In the genomic region with DNA sequence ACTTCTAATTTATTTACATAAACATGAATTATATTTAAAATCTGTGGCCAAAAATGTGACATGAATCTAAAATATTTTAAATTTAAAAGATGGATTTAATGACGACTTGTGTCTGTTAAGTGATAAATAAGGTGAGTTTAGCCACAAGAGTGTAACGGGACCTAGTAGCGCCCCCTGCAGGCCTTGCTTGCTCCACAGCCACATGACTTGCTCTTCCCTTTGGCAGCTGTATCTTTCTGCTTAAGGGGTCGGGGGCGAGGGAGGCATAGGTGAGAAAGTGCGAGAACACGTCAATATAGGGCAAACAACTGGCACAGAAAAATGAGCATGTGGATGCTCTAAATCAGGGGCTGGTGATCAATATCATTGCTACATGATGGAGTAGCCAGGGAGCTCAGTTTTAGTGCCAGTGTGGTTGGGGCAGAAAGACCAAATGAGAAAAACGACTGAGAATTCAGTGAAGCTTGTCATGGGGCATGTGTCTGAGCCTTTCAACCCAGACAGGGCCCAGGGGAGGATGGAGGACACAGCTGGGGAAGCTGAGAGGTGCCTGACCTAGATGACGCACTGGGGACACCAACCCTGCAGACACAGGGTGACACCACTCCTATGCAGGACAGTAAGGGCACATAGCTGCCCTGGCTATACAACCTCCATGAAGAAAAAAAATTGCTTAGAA, we compare ENCODE assay signal across 9 cellular contexts. TPM values are rescaled to one million over a fixed set of nuclear protein-coding genes. Genes with fewer than 3 reads are reported as not detected.
DNase-seq lines count a peak whose midpoint lies in the region; ATAC-seq and TF ChIP-seq lines count a peak whose summit lies in the region.
"Had no signal": no experiment of that assay in that cellular context is flagged by ENCODE, and none has a peak within 500 bp of the region (broad histone marks: within the 10 kb centered on the region; RNA-seq: fewer than 3 reads in every experiment).

No MANE protein-coding gene starts in this region.

- H2AFZ ChIP-seq in OCI-LY3 (ENCODE audit: low read depth, low read length), result no peak overlapping the region

- peak; percentile 82 for TF ChIP-seq CTCF in A673 (conservative IDR thresholded peaks at IDR 0.05; ENCODE audit: low read depth, low read length)
- TF ChIP-seq CTCF in GM13977 (IDR thresholded peaks at IDR 0.05; ENCODE audit: extremely low read depth, insufficient read depth, missing control alignments), result peak; percentile 77
- peak; percentile 84 for TF ChIP-seq CTCF in OCI-LY3 (IDR thresholded peaks at IDR 0.05; ENCODE audit: low read depth, low read length)
- TF ChIP-seq CTCF in heart right ventricle (IDR thresholded peaks at IDR 0.05), result peak; percentile 9 to 74 (median 62)

- peaks cover 97% of the 10 kb centered on the region for H3K36me3 Mint-ChIP-seq in activated T-helper 17 cell treated with anti-CD3 and anti-CD28 coated beads, Interleukin-2, amount 50 U/mL, for 72 hours (ENCODE audit: low read depth)

- WGBS in heart right ventricle, 2 donors, result 68 to 69% methylated on average over 9 of the region's 9 CpGs

- no peaks in the 10 kb centered on the region for H3K79me2 ChIP-seq in OCI-LY3 (ENCODE audit: low read length)

- no TSS peak for BruUV-seq in A673 (replicated peaks; lab: Mats Ljungman, UMichigan)

- H3K9me3 Mint-ChIP-seq in activated T-helper 17 cell treated with anti-CD3 and anti-CD28 coated beads, Interleukin-2, amount 50 U/mL, for 72 hours, result no peaks in the 10 kb centered on the region
- H3K9me3 Mint-ChIP-seq: stimulated activated naive CD8-positive, alpha-beta T cell treated with anti-CD3 and anti-CD28 coated beads, Interleukin-15, Interleukin-2, amounts not matched to agents 100 ng/mL and 50 ng/mL, for 24 hours had no signal

- H3K9me3 ChIP-seq in A673 (ENCODE audit: low read depth, low read length, poor library complexity, severe bottlenecking) (no peaks in the 10 kb centered on the region), OCI-LY3 (ENCODE audit: insufficient read depth, low read length) (no peaks in the 10 kb centered on the region), heart right ventricle (no peaks in the 10 kb centered on the region)

- no peak overlapping the region for H3K4me3 Mint-ChIP-seq in activated T-helper 17 cell treated with anti-CD3 and anti-CD28 coated beads, Interleukin-2, amount 50 U/mL, for 72 hours
- H3K4me3 Mint-ChIP-seq: stimulated activated naive CD8-positive, alpha-beta T cell treated with anti-CD3 and anti-CD28 coated beads, Interleukin-15, Interleukin-2, amounts not matched to agents 100 ng/mL and 50 ng/mL, for 24 hours had no signal

- no peaks in the 10 kb centered on the region for H3K4me1 ChIP-seq in A673 (ENCODE audit: insufficient read depth, low read length, poor library complexity, severe bottlenecking)
- H3K4me1 ChIP-seq in OCI-LY3 (ENCODE audit: low read length), result no peaks in the 10 kb centered on the region
- no peaks in the 10 kb centered on the region for H3K4me1 ChIP-seq in heart right ventricle

- H3K4me2 ChIP-seq in OCI-LY3 (ENCODE audit: low read length), result no peak overlapping the region

- H3K27me3 ChIP-seq in A673 (replicated peaks; ENCODE audit: insufficient read depth, low read depth, low read length, poor library complexity), result no peaks in the 10 kb centered on the region
- no peaks in the 10 kb centered on the region for H3K27me3 ChIP-seq in OCI-LY3 (ENCODE audit: low read depth, low read length)
- no peaks in the 10 kb centered on the region for H3K27me3 ChIP-seq in heart right ventricle

- no peaks in the 10 kb centered on the region for H3K27me3 Mint-ChIP-seq in activated T-helper 17 cell treated with anti-CD3 and anti-CD28 coated beads, Interleukin-2, amount 50 U/mL, for 72 hours
- H3K27me3 Mint-ChIP-seq: stimulated activated naive CD8-positive, alpha-beta T cell treated with anti-CD3 and anti-CD28 coated beads, Interleukin-15, Interleukin-2, amounts not matched to agents 100 ng/mL and 50 ng/mL, for 24 hours had no signal

- intact Hi-C loops in A673 (cut with micrococcal nuclease; ENCODE audit: unreplicated experiment) (no loop called here), heart right ventricle (cut with DNase I) (loop anchor here in 1 of 10 donors (10.0 kb wide), 1 partner anchor 52 kb away; the partner anchor contains the start of gene PAXIP1)

- in situ Hi-C loops in GM13977 (cut with MboI; ENCODE audit: low pct_unique_long_range_greater_than_20kb, low sequenced_read_pairs, unreplicated experiment), result no loop called here

- DNase-seq in A673 (ENCODE audit: low spot score) (peak; percentile 60), GM13977 (ENCODE audit: low spot score) (peak; percentile 54), heart right ventricle (peak; percentile 29 to 54)
- peak; percentile 25 to 53 for DNase-seq in stimulated activated CD4-positive, alpha-beta T cell treated with anti-CD3 and anti-CD28 coated beads, Interleukin-12 subunit alpha, Interleukin-12 subunit beta, amount 100 ng/mL, for 24 hours (ENCODE audit: low read depth in 2 of 2)

- no peaks in the 10 kb centered on the region for H4K20me1 ChIP-seq in OCI-LY3 (ENCODE audit: insufficient read depth, low read length)

- POLR2A ChIA-PET in A673 (lab: Charles Lee; ENCODE audit: low non-redundant PET), result no interaction called here

- ATAC-seq in activated T-helper 17 cell treated with anti-CD3 and anti-CD28 coated beads, Interleukin-2, amount 50 U/mL, for 72 hours (replicated peaks), result peak; percentile 52
- ATAC-seq in heart right ventricle (no peak), HG03139 (IDR thresholded peaks at IDR 0.05; ENCODE audit: unreplicated experiment) (no peak), GM21786 (IDR thresholded peaks at IDR 0.05; ENCODE audit: unreplicated experiment) (no peak)

- H3K36me3 ChIP-seq in A673 (ENCODE audit: insufficient read depth, low read length, poor library complexity, severe bottlenecking) (peaks cover 67% of the 10 kb centered on the region), OCI-LY3 (replicated peaks; ENCODE audit: low read depth, low read length) (peaks cover 72% of the 10 kb centered on the region), heart right ventricle (peaks cover 0 to 99% (median 22%) of the 10 kb centered on the region in 9 donors)

- H3K9ac ChIP-seq in OCI-LY3 (ENCODE audit: low read length), result no peak overlapping the region

- CTCF ChIA-PET in A673 (lab: Charles Lee), result interaction anchor here (0.6 to 1.0 kb wide), 4 partner anchors 20 to 738 kb away, joined by 3 to 12 read pairs (median 4); no protein-coding TSS in a partner anchor

- H3K4me3 ChIP-seq in A673 (ENCODE audit: low read depth, low read length, poor library complexity, severe bottlenecking) (no peak overlapping the region), OCI-LY3 (ENCODE audit: low read length) (no peak overlapping the region), heart right ventricle (no peak overlapping the region)

- H3K4me1 Mint-ChIP-seq in activated T-helper 17 cell treated with anti-CD3 and anti-CD28 coated beads, Interleukin-2, amount 50 U/mL, for 72 hours, result no peaks in the 10 kb centered on the region

- H3K27ac ChIP-seq in A673 (ENCODE audit: low read depth, low read length, poor library complexity, severe bottlenecking) (no peak overlapping the region), OCI-LY3 (ENCODE audit: low read length) (no peak overlapping the region), heart right ventricle (no peak overlapping the region)

- no peak overlapping the region for H3K27ac Mint-ChIP-seq in activated T-helper 17 cell treated with anti-CD3 and anti-CD28 coated beads, Interleukin-2, amount 50 U/mL, for 72 hours
- H3K27ac Mint-ChIP-seq: stimulated activated naive CD8-positive, alpha-beta T cell treated with anti-CD3 and anti-CD28 coated beads, Interleukin-15, Interleukin-2, amounts not matched to agents 100 ng/mL and 50 ng/mL, for 24 hours had no signal

RNA-seq across cellular contexts. Expression of gene PAXIP1, which starts 49.8 kb away (rescaled TPM):
- total RNA-seq in A673 (2021) (32.1 and 32.9 TPM in 2 replicates), heart right ventricle (1 to 10 TPM; 5.2 to 8.8 (median 6.2) TPM)
- 10 to 100 TPM; 21.7 to 32.0 TPM for total RNA-seq in activated T-helper 17 cell treated with anti-CD3 and anti-CD28 coated beads, Interleukin-2, amount 50 U/mL, for 72 hours
- polyA plus RNA-seq in heart right ventricle, result 1 to 10 TPM; 2.5 to 7.3 TPM
